ENCODE assay signal across 8 cellular contexts in genomic region chr5:176818391-176819098, GRCh38. TPM values are rescaled to one million over a fixed set of nuclear protein-coding genes. Genes with fewer than 3 reads are reported as not detected.
DNase-seq lines count a peak whose midpoint lies in the region; ATAC-seq and TF ChIP-seq lines count a peak whose summit lies in the region.

No MANE protein-coding gene starts in this region.

- intact Hi-C loops in lower lobe of right lung (cut with DNase I): no loop called here

- H3K4me3 ChIP-seq in lower lobe of right lung: peak overlapping the region; percentile 44

- TF ChIP-seq CTCF in GM10266 (IDR thresholded peaks at IDR 0.05; ENCODE audit: control insufficient read depth, insufficient read depth, low read depth, missing control alignments) (no peak), lower lobe of right lung (IDR thresholded peaks at IDR 0.05) (no peak)

- peak; percentile 56 for ATAC-seq in GM21390 (IDR thresholded peaks at IDR 0.05; ENCODE audit: unreplicated experiment)
- ATAC-seq in lower lobe of right lung: no peak
- ATAC-seq in HG03159 (IDR thresholded peaks at IDR 0.05; ENCODE audit: unreplicated experiment): no peak

- peaks cover 13% of the 10 kb centered on the region for H3K4me1 ChIP-seq in lower lobe of right lung

- DNase-seq in GM10266 (ENCODE audit: extremely low spot score) (peak; percentile 49), RPMI8226 (peak; percentile 80), lower lobe of right lung (no peak), COLO829 (ENCODE audit: low spot score) (no peak), SKM-1 treated with dmso at 0.1 percent for 144 hours (lab: John Stamatoyannopoulos, UW; ENCODE audit: unreplicated experiment) (no peak), NCI-H1930 (lab: John Stamatoyannopoulos, UW) (no peak)

- peaks cover 74% of the 10 kb centered on the region for H3K27me3 ChIP-seq in lower lobe of right lung (ENCODE audit: low read depth)

- no peaks in the 10 kb centered on the region for H3K9me3 ChIP-seq in lower lobe of right lung

- H3K36me3 ChIP-seq in lower lobe of right lung: no peaks in the 10 kb centered on the region

- no peak overlapping the region for H3K27ac ChIP-seq in lower lobe of right lung

RNA-seq across cellular contexts. Expression of gene UNC5A, which starts 8.2 kb away (rescaled TPM):
- 0.21 TPM for total RNA-seq in lower lobe of right lung

Comparison
In these comparisons a context has a peak if more than half of its experiments do, and no peak if none do; other contexts are left out.
1. DNase-seq: peak in GM10266 (single experiment) and RPMI8226 (single experiment); none in lower lobe of right lung (single experiment), COLO829 (single experiment), SKM-1 treated with dmso at 0.1 percent for 144 hours (single experiment) and NCI-H1930 (0 of 2).